Comparison of ENCODE assay signal across 2 cellular contexts in genomic region chr14:96364911-96365310, GRCh38.
TF ChIP-seq lines count a peak whose summit lies in the region.

No MANE protein-coding gene starts in this region.

TF ChIP-seq in GM23338, 12 proteins besides CTCF, POLR2A, EP300 and RAD21:
- TF ChIP-seq POLR2AphosphoS5 (IDR thresholded peaks at IDR 0.05; ENCODE audit: low read depth), result no peak

TF ChIP-seq in endothelial cell of umbilical vein, 7 proteins besides CTCF, POLR2A, EP300 and RAD21:
- TF ChIP-seq, protein P1, sequence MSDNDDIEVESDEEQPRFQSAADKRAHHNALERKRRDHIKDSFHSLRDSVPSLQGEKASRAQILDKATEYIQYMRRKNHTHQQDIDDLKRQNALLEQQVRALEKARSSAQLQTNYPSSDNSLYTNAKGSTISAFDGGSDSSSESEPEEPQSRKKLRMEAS (IDR thresholded peaks at IDR 0.05; ENCODE audit: insufficient read depth, insufficient read length), result no peak
- TF ChIP-seq FOS (IDR thresholded peaks at IDR 0.05; ENCODE audit: borderline replicate concordance, insufficient read depth, low read length) (no peak), GATA2 (IDR thresholded peaks at IDR 0.05; ENCODE audit: insufficient read depth, insufficient read length, low read depth, low read length) (no peak), JUN (IDR thresholded peaks at IDR 0.05; ENCODE audit: borderline replicate concordance, insufficient read depth, insufficient read length, low read depth) (no peak), EZH2 (IDR thresholded peaks at IDR 0.05; ENCODE audit: borderline replicate concordance, low read depth, low read length, severe bottlenecking) (no peak), MYC (IDR thresholded peaks at IDR 0.05; ENCODE audit: low read depth, low read length) (no peak), POLR2AphosphoS5 (IDR thresholded peaks at IDR 0.05; ENCODE audit: insufficient read depth, low read depth, low read length) (no peak)
